Comparison of ENCODE assay signal across 8 cellular contexts in genomic region chr15:80999623-81000036, GRCh38. TPM values are rescaled to one million over a fixed set of nuclear protein-coding genes. Genes with fewer than 3 reads are reported as not detected.
DNase-seq lines count a peak whose midpoint lies in the region; ATAC-seq, FAIRE-seq and TF ChIP-seq lines count a peak whose summit lies in the region.

No MANE protein-coding gene starts in this region.

- 22 to 25% methylated on average over 13 of the region's 13 CpGs for WGBS in pancreas, 2 donors

- DNase-seq in GM12864 (ENCODE audit: low read depth) (peak; percentile 87), activated B cell treated with CpG ODN at 0.5 μM for 24 hours (no peak), pancreas (peak; percentile 74 to 86 (median 84)), hippocampal formation (lab: John Stamatoyannopoulos, UW) (no peak), epidermal melanocyte (ENCODE audit: insufficient read length, low spot score) (no peak), NCI-H345 treated with DMSO at 0.1 percent for 48 hours (lab: John Stamatoyannopoulos, UW; ENCODE audit: unreplicated experiment) (no peak)
- peak; percentile 35 for DNase-seq in effector CD4-positive, alpha-beta T cell

- POLR2A ChIA-PET in activated B cell treated with CpG ODN at 0.5 μM for 24 hours (lab: Charles Lee): interaction anchor here (1.1 to 5.1 kb wide), 6 partner anchors 11 to 299 kb away, joined by 3 to 83 read pairs (median 16); partner anchors contain the start of gene MESD

- peak overlapping the region; percentile 96 for H3K27ac Mint-ChIP-seq in activated B cell treated with CpG ODN at 0.5 μM for 24 hours

- peaks cover 21% of the 10 kb centered on the region for H3K36me3 Mint-ChIP-seq in activated B cell treated with CpG ODN at 0.5 μM for 24 hours (ENCODE audit: low read depth)

- no peaks in the 10 kb centered on the region for H3K36me3 ChIP-seq in pancreas

- H3K4me1 ChIP-seq in pancreas: peaks cover 0 to 18% (median 6%) of the 10 kb centered on the region in 3 donors

- CTCF ChIA-PET in activated B cell treated with CpG ODN at 0.5 μM for 24 hours (lab: Charles Lee): no interaction called here

- H3K4me3 Mint-ChIP-seq in activated B cell treated with CpG ODN at 0.5 μM for 24 hours: peak overlapping the region; percentile 94

- FAIRE-seq in pancreas (lab: Jason Lieb, UNC): no peak

- H3K27ac ChIP-seq in pancreas: peak overlapping the region; percentile 96 to 99 (median 97)

- H3K27me3 Mint-ChIP-seq in activated B cell treated with CpG ODN at 0.5 μM for 24 hours: no peaks in the 10 kb centered on the region

- no peak for TF ChIP-seq CTCF in GM12864 (IDR thresholded peaks at IDR 0.05; ENCODE audit: low read depth, low read length, missing control alignments)
- TF ChIP-seq CTCF in activated B cell treated with CpG ODN at 0.5 μM for 24 hours (IDR thresholded peaks at IDR 0.05): no peak
- no peak for TF ChIP-seq CTCF in pancreas (IDR thresholded peaks at IDR 0.05)

- peak; percentile 36 for ATAC-seq in HG03108 (IDR thresholded peaks at IDR 0.05; ENCODE audit: unreplicated experiment)
- ATAC-seq in activated B cell treated with CpG ODN at 0.5 μM for 24 hours (ENCODE audit: low read depth): no peak
- peak; percentile 61 to 68 (median 64) for ATAC-seq in pancreas

- H3K4me1 Mint-ChIP-seq in activated B cell treated with CpG ODN at 0.5 μM for 24 hours: peaks cover 38% of the 10 kb centered on the region

- intact Hi-C loops in activated B cell treated with CpG ODN at 0.5 μM for 24 hours (cut with micrococcal nuclease) (loop anchor here (1.0 to 5.0 kb wide), 7 partner anchors 10 to 942 kb away; partner anchors contain the start of genes MESD and ZFAND6), pancreas (cut with DNase I) (no loop called here)

- no peaks in the 10 kb centered on the region for H3K9me3 ChIP-seq in pancreas

- peaks cover 4% of the 10 kb centered on the region for H3K9me3 Mint-ChIP-seq in activated B cell treated with CpG ODN at 0.5 μM for 24 hours

- H3K4me3 ChIP-seq in GM12864 (ENCODE audit: low read depth, low read length) (peak overlapping the region; percentile 97), pancreas (peak overlapping the region in 3 of 4 donors; percentile 91 to 98 (median 93))

- no peaks in the 10 kb centered on the region for H3K27me3 ChIP-seq in pancreas

RNA-seq across cellular contexts. Expression of gene TLNRD1, which starts 1.1 kb away (rescaled TPM):
- total RNA-seq in activated B cell treated with CpG ODN at 0.5 μM for 24 hours: 25.7 TPM in 2 replicates
- total RNA-seq in pancreas: 10 to 100 TPM in 3 of 6 donors, 1 to 10 TPM in 3; 7.8 to 13.5 (median 10.0) TPM
- 1 to 10 TPM; 3.1 to 4.4 TPM for polyA plus RNA-seq in pancreas

RNA-seq across cellular contexts. Expression of gene MESD, which starts 10.0 kb away (rescaled TPM):
- 21.4 and 23.8 TPM in 2 replicates for total RNA-seq in activated B cell treated with CpG ODN at 0.5 μM for 24 hours
- 10 to 100 TPM; 11.5 to 18.5 (median 14.0) TPM for total RNA-seq in pancreas
- 10 to 100 TPM; 10.5 to 13.0 TPM for polyA plus RNA-seq in pancreas

Comparison
In these comparisons a context has a peak if more than half of its experiments do, and no peak if none do; other contexts are left out.
1. DNase-seq: peak in GM12864 (single experiment), effector CD4-positive, alpha-beta T cell (single experiment) and pancreas (6 of 6); none in activated B cell treated with CpG ODN at 0.5 μM for 24 hours (single experiment), hippocampal formation (0 of 2), epidermal melanocyte (single experiment) and NCI-H345 treated with DMSO at 0.1 percent for 48 hours (single experiment).